34 cellular contexts compared by ENCODE assay signal in the genomic region with DNA sequence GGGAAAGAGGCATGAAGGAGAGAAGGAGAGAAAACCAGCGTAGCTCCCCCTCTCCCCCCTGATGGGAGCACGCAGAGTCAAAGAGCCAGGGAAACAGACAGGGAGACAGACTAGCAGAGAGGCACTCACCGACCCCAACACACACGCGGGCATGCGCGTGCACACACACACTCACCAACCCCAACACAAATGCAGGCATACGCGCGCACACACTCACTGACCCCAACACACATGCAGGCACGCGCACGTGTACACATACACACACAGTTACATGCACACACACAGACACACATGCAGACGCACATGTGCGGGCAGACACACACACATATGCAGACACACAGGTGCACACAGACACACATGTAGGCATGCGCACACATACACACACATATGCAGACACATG. TPM values are rescaled to one million over a fixed set of nuclear protein-coding genes. Genes with fewer than 3 reads are reported as not detected.
DNase-seq lines count a peak whose midpoint lies in the region; ATAC-seq, FAIRE-seq and TF ChIP-seq lines count a peak whose summit lies in the region.
"Had no signal": no experiment of that assay in that cellular context is flagged by ENCODE, and none has a peak within 500 bp of the region (broad histone marks: within the 10 kb centered on the region; RNA-seq: fewer than 3 reads in every experiment).

No MANE protein-coding gene starts in this region.

- H2AFZ ChIP-seq in osteoblast (ENCODE audit: low read length), result no peak overlapping the region
- H2AFZ ChIP-seq: GM23338 had no signal

- FAIRE-seq in small intestine (lab: Jason Lieb, UNC), result no peak
- FAIRE-seq: D721Med, keratinocyte had no signal

- peak overlapping the region in 7 of 11 experiments; percentile 37 to 95 (median 84); a peak in 6 of 22 replicates for H3K4me2 ChIP-seq in BLaER1 treated with 17β-estradiol and CSF1 and Interleukin-3, amounts not matched to agents 10 nM and 100 nM
- H3K4me2 ChIP-seq in osteoblast (ENCODE audit: insufficient read depth, low read length), result no peak overlapping the region
- H3K4me2 ChIP-seq: GM23338 had no signal

- H3K27ac ChIP-seq in BLaER1 treated with 17β-estradiol and CSF1 and Interleukin-3, amounts not matched to agents 10 nM and 100 nM, result peak overlapping the region in 3 of 11 experiments; percentile 15 to 63 (median 42); a peak in 3 of 22 replicates
- no peak overlapping the region for H3K27ac ChIP-seq in coronary artery
- no peak overlapping the region for H3K27ac ChIP-seq in osteoblast (ENCODE audit: low read depth, low read length)
- H3K27ac ChIP-seq in small intestine (ENCODE audit: low read depth in 1 of 2, low read length in 1 of 2), result no peak overlapping the region
- H3K27ac ChIP-seq in brain microvascular endothelial cell, result no peak overlapping the region
- H3K27ac ChIP-seq: breast epithelium, colonic mucosa, heart left ventricle, testis had no signal

- TF ChIP-seq CTCF in coronary artery (IDR thresholded peaks at IDR 0.05) (no peak), osteoblast (IDR thresholded peaks at IDR 0.05; ENCODE audit: extremely low read depth, low read depth, low read length) (no peak), brain microvascular endothelial cell (IDR thresholded peaks at IDR 0.05; ENCODE audit: low read depth, low read length, missing control alignments) (no peak)

- peaks cover 30 to 43% (median 39%) of the 10 kb centered on the region in 10 experiments for H3K4me1 ChIP-seq in BLaER1 treated with 17β-estradiol and CSF1 and Interleukin-3, amounts not matched to agents 10 nM and 100 nM
- peaks cover 17% of the 10 kb centered on the region for H3K4me1 ChIP-seq in osteoblast (ENCODE audit: insufficient read depth, low read length)
- H3K4me1 ChIP-seq in small intestine (ENCODE audit: control insufficient read depth in 2 of 2, insufficient read depth in 1 of 2, low read depth in 1 of 2, low read length in 1 of 2), result peaks cover 0 to 4% of the 10 kb centered on the region in 2 donors
- H3K4me1 ChIP-seq: colonic mucosa had no signal

- H3K36me3 ChIP-seq in BLaER1 treated with 17β-estradiol and CSF1 and Interleukin-3, amounts not matched to agents 10 nM and 100 nM, result peaks cover 54 to 65% (median 63%) of the 10 kb centered on the region in 11 experiments
- H3K36me3 ChIP-seq in osteoblast (ENCODE audit: insufficient read depth, low read length), result peaks cover 31% of the 10 kb centered on the region
- no peaks in the 10 kb centered on the region for H3K36me3 ChIP-seq in small intestine (ENCODE audit: control insufficient read depth in 2 of 2, insufficient read depth in 2 of 2, low read length in 2 of 2)
- peaks cover 33% of the 10 kb centered on the region for H3K36me3 ChIP-seq in brain microvascular endothelial cell (replicated peaks)
- H3K36me3 ChIP-seq: breast epithelium, colonic mucosa had no signal

- in situ Hi-C loops in brain microvascular endothelial cell (cut with HindIII; ENCODE audit: low pct_ligation_motif_present, low sequenced_read_pairs), result no loop called here

- H3K79me2 ChIP-seq in osteoblast (ENCODE audit: insufficient read depth, low read length), result peaks cover 36% of the 10 kb centered on the region

- 96 to 98% (median 96%) methylated on average over 15 to 16 of the region's 16 CpGs for WGBS in small intestine, 3 donors

- no peak for TF ChIP-seq POLR2A in erythroblast (IDR thresholded peaks at IDR 0.05; ENCODE audit: low read length)

- no peaks in the 10 kb centered on the region for H3K9me3 ChIP-seq in BLaER1 treated with 17β-estradiol and CSF1 and Interleukin-3, amounts not matched to agents 10 nM and 100 nM (replicated peaks in 1 of 11)
- H3K9me3 ChIP-seq in osteoblast (ENCODE audit: low read depth, low read length), result no peaks in the 10 kb centered on the region
- H3K9me3 ChIP-seq in small intestine (ENCODE audit: control insufficient read depth, low read depth), result no peaks in the 10 kb centered on the region
- H3K9me3 ChIP-seq: breast epithelium, colonic mucosa, heart left ventricle, testis had no signal

- H3K27me3 ChIP-seq in BLaER1 treated with 17β-estradiol and CSF1 and Interleukin-3, amounts not matched to agents 10 nM and 100 nM, result no peaks in the 10 kb centered on the region
- H3K27me3 ChIP-seq in osteoblast (ENCODE audit: insufficient read depth, low read length), result no peaks in the 10 kb centered on the region
- H3K27me3 ChIP-seq in small intestine (ENCODE audit: control insufficient read depth in 2 of 2, insufficient read depth in 2 of 2, low read length in 2 of 2), result no peaks in the 10 kb centered on the region
- H3K27me3 ChIP-seq in brain microvascular endothelial cell (replicated peaks), result no peaks in the 10 kb centered on the region
- H3K27me3 ChIP-seq: breast epithelium, colonic mucosa, heart left ventricle, testis had no signal

- peak overlapping the region in 3 of 11 experiments; percentile 5 to 52 (median 36); a peak in 7 of 22 replicates for H3K9ac ChIP-seq in BLaER1 treated with 17β-estradiol and CSF1 and Interleukin-3, amounts not matched to agents 10 nM and 100 nM

- DNase-seq in MV-4-11 (lab: John Stamatoyannopoulos, UW) (peak; percentile 9), coronary artery (ENCODE audit: low spot score) (no peak), osteoblast (ENCODE audit: insufficient read length, low spot score, missing footprints) (peak; percentile 27), small intestine (no peak), erythroblast (lab: John Stamatoyannopoulos, UW) (no peak), brain microvascular endothelial cell (no peak)
- DNase-seq: activated CD4-positive, alpha-beta T cell treated with anti-CD3 and anti-CD28 coated beads for 36 hours; activated CD8-positive, alpha-beta T cell treated with anti-CD3 and anti-CD28 coated beads for 36 hours; activated naive CD4-positive, alpha-beta T cell treated with anti-CD3 and anti-CD28 coated beads for 36 hours; AML-193; CD4-positive, alpha-beta memory T cell; colonic mucosa; effector memory CD8-positive, alpha-beta T cell; heart left ventricle; KBM-7; left ventricle myocardium superior; NCI-H2029 treated with DMSO at 0.1 percent for 48 hours; NCI-H69; SHP77; stimulated activated naive B cell treated with anti-CD40 and anti-IgM and Interleukin-4, amounts not matched to agents 10 μg/mL and 1 μg/mL and 100 μg/mL, for 72 hours; testis had no signal

- peaks cover 0 to 64% (median 40%) of the 10 kb centered on the region in 11 experiments; a peak in 19 of 22 replicates for H4K20me1 ChIP-seq in BLaER1 treated with 17β-estradiol and CSF1 and Interleukin-3, amounts not matched to agents 10 nM and 100 nM
- H4K20me1 ChIP-seq in osteoblast (ENCODE audit: insufficient read depth, low read length), result peaks cover 20% of the 10 kb centered on the region

- no peak overlapping the region for H3K4me3 ChIP-seq in BLaER1 treated with 17β-estradiol and CSF1 and Interleukin-3, amounts not matched to agents 10 nM and 100 nM
- H3K4me3 ChIP-seq in coronary artery (peak overlapping the region; percentile 16), osteoblast (ENCODE audit: insufficient read depth, low read length) (no peak overlapping the region), small intestine (ENCODE audit: low read depth in 1 of 2, low read length in 2 of 2) (no peak overlapping the region), brain microvascular endothelial cell (ENCODE audit: low read depth, low read length) (no peak overlapping the region)
- H3K4me3 ChIP-seq: breast epithelium, colonic mucosa, GM23338, heart left ventricle, testis had no signal

- ATAC-seq in HG02938 (IDR thresholded peaks at IDR 0.05; ENCODE audit: unreplicated experiment), result no peak
- ATAC-seq: activated CD4-positive, alpha-beta T cell treated with anti-CD3 and anti-CD28 coated beads for 36 hours; activated CD8-positive, alpha-beta T cell treated with anti-CD3 and anti-CD28 coated beads for 36 hours; effector memory CD8-positive, alpha-beta T cell; esophagus mucosa; GM23338; heart left ventricle; left ventricle myocardium superior; stimulated activated naive B cell treated with anti-CD40 and anti-IgM and Interleukin-4, amounts not matched to agents 10 μg/mL and 1 μg/mL and 100 μg/mL, for 72 hours had no signal

RNA-seq across cellular contexts. Expression of a gene that starts 4.6 kb away (rescaled TPM):
- 5.8 and 7.4 TPM in 2 replicates for total RNA-seq in osteoblast
- 1 to 10 TPM in 1 of 3 donors, under 1 TPM in 2; 0.45 to 3.7 (median 0.81) TPM for polyA plus RNA-seq in small intestine

RNA-seq across cellular contexts. Expression of a gene that starts 7.2 kb away (rescaled TPM):
- 1,279 and 1,302 TPM in 2 replicates for total RNA-seq in osteoblast
- 1,000 to 10,000 TPM; 1,923 to 3,263 (median 3,147) TPM for polyA plus RNA-seq in small intestine

RNA-seq across cellular contexts. Expression of a gene that starts 26.9 kb away (rescaled TPM):
- not detected in 2 replicates for total RNA-seq in osteoblast
- not detected for polyA plus RNA-seq in small intestine
- total RNA-seq: A673; activated CD4-positive, alpha-beta T cell treated with anti-CD3 and anti-CD28 coated beads for 36 hours; activated CD8-positive, alpha-beta T cell treated with anti-CD3 and anti-CD28 coated beads for 36 hours; activated naive CD4-positive, alpha-beta T cell treated with anti-CD3 and anti-CD28 coated beads for 36 hours; breast epithelium; CD4-positive, alpha-beta memory T cell; colonic mucosa; Daoy; esophagus mucosa; fibroblast of villous mesenchyme; GM23338; heart left ventricle; left ventricle myocardium superior; MCF 10A; myocyte; testis had no signal
- polyA plus RNA-seq: CD4-positive, alpha-beta memory T cell; GM23338; heart left ventricle; keratinocyte; urinary bladder had no signal

RNA-seq across cellular contexts. Expression of a gene that starts 32.8 kb away (rescaled TPM):
- under 0.01 TPM in 1 of 2 replicates, not detected in the other for total RNA-seq in osteoblast
- under 1 TPM in 1 of 3 donors, not detected in 2; 0.64 TPM for polyA plus RNA-seq in small intestine
- total RNA-seq: activated CD4-positive, alpha-beta T cell treated with anti-CD3 and anti-CD28 coated beads for 36 hours; activated naive CD4-positive, alpha-beta T cell treated with anti-CD3 and anti-CD28 coated beads for 36 hours; CD4-positive, alpha-beta memory T cell; fibroblast of villous mesenchyme had no signal
- polyA plus RNA-seq: CD4-positive, alpha-beta memory T cell; keratinocyte had no signal

RNA-seq across cellular contexts. Expression of a gene that starts 41.5 kb away (rescaled TPM):
- total RNA-seq in osteoblast, result 2.9 and 3.8 TPM in 2 replicates
- 10 to 100 TPM in 1 of 3 donors, 1 to 10 TPM in 2; 3.3 to 12.7 (median 3.5) TPM for polyA plus RNA-seq in small intestine

Comparison
In these comparisons a context has a peak if more than half of its experiments do, and no peak if none do; other contexts are left out.
1. DNase-seq: peak in MV-4-11 (single experiment) and osteoblast (single experiment); none in coronary artery (single experiment), small intestine (single experiment), erythroblast (0 of 2) and brain microvascular endothelial cell (single experiment).